8 cellular contexts compared by ENCODE assay signal in the genomic region with DNA sequence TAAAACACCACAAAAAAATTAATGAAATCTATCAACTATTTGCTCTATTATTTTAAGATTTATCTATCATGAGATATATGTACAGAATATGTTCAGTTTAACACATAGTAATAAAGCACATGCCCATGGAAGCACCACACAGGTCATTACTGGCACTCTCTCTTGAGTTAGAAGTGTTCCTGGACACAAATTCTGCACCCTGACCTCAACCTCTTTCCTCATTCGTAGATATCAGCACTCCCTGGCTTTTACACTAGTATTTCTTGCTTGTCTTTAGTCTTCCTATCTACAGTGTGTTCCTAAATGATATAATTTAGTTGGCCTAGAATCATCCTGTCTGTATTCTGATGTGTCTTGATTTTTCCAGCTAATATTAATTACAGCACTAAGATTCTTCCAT.
"Had no signal": no experiment of that assay in that cellular context is flagged by ENCODE, and none has a peak within 500 bp of the region (broad histone marks: within the 10 kb centered on the region; RNA-seq: fewer than 3 reads in every experiment).

No MANE protein-coding gene starts in this region.

- H3K4me3 ChIP-seq: GM12878 had no signal

- FAIRE-seq: G401.6, GM12878, GM12891, GM12892, GM18507, GM19239 had no signal

- ATAC-seq: GM12878 had no signal

- DNase-seq: GDM1, GF-D8 had no signal
